11 cellular contexts compared by ENCODE assay signal in the genomic region with DNA sequence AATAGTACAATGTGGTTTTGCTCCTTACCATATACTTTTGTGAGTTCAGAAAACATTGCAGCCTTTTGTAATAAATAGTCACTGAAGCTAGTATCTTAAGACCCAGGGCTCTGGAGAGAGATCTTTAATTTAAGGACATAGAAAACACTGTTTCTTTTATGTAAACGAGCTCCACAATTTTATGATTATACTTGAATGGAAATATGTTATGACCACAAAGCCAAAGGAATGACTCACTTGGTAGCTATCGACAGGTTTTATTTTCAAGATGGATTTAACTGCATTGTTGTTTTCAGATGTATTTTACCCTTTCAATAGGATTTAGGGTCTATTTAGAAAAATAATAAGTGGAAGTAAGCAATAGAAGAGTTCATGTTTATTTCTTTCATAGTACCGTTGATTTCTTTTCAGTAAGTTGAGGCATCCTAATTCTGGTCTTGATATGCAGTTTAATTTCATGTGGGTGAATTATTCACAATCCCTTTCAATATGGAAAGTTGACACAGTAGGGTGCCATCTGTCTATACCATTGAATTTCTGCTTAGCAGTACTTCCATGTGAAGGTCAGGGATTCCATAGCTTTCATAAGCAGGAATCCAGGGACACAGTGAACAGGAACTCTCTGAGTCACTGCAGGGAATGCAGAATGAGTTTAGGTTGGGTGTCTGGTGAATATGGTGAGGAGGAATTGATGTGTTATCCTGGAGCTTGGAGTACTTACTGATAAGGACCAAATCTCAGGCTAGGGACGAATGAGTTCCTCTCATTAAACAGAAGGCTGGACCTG.
DNase-seq lines count a peak whose midpoint lies in the region; ATAC-seq and TF ChIP-seq lines count a peak whose summit lies in the region.
"Had no signal": no experiment of that assay in that cellular context is flagged by ENCODE, and none has a peak within 500 bp of the region (broad histone marks: within the 10 kb centered on the region; RNA-seq: fewer than 3 reads in every experiment).

No MANE protein-coding gene starts in this region.

- H3K27ac Mint-ChIP-seq in activated CD4-positive, alpha-beta T cell treated with anti-CD3 and anti-CD28 coated beads, Interleukin-2, amount 10 ng/mL, durations not matched to agents 7 days and 5 days = no peak overlapping the region
- H3K27ac Mint-ChIP-seq: activated CD4-positive, alpha-beta memory T cell treated with anti-CD3 and anti-CD28 coated beads for 36 hours had no signal

- H3K9me3 ChIP-seq in HEK293 (ENCODE audit: control insufficient read depth, insufficient read depth, low read depth, low read length) (no peaks in the 10 kb centered on the region), adipocyte (ENCODE audit: control insufficient read depth, low read length) (no peaks in the 10 kb centered on the region), cardiac muscle cell (ENCODE audit: low read depth) (no peaks in the 10 kb centered on the region), gastrocnemius medialis (no peaks in the 10 kb centered on the region), uterus (no peaks in the 10 kb centered on the region)
- H3K9me3 ChIP-seq: spleen had no signal

- ATAC-seq in gastrocnemius medialis = peak; percentile 51 to 59
- ATAC-seq in HG03442 (IDR thresholded peaks at IDR 0.05; ENCODE audit: unreplicated experiment) = no peak

- TF ChIP-seq CTCF in HEK293 (tag by site-specific recombination; IDR thresholded peaks at IDR 0.05) (no peak), cardiac muscle cell (IDR thresholded peaks at IDR 0.05; ENCODE audit: low read depth, low read length) (no peak), gastrocnemius medialis (IDR thresholded peaks at IDR 0.05 in 4 of 5, conservative IDR thresholded peaks at IDR 0.05 in 1 of 5) (no peak), uterus (IDR thresholded peaks at IDR 0.05) (no peak)

- H3K4me1 ChIP-seq in HEK293 (ENCODE audit: control insufficient read depth, insufficient read depth, low read length) (no peaks in the 10 kb centered on the region), adipocyte (ENCODE audit: control insufficient read depth, insufficient read depth, low read length) (peaks cover 32% of the 10 kb centered on the region), cardiac muscle cell (ENCODE audit: low read depth) (peaks cover 59% of the 10 kb centered on the region), gastrocnemius medialis (peaks cover 58 to 71% of the 10 kb centered on the region in 2 donors), uterus (no peaks in the 10 kb centered on the region)

- H3K36me3 ChIP-seq in HEK293 (ENCODE audit: control insufficient read depth in 2 of 2, insufficient read depth in 1 of 2, low read length in 2 of 2) = no peaks in the 10 kb centered on the region
- H3K36me3 ChIP-seq in adipocyte (ENCODE audit: control insufficient read depth, insufficient read depth, low read length, severe bottlenecking) = no peaks in the 10 kb centered on the region
- no peaks in the 10 kb centered on the region for H3K36me3 ChIP-seq in cardiac muscle cell
- H3K36me3 ChIP-seq in gastrocnemius medialis = no peaks in the 10 kb centered on the region
- H3K36me3 ChIP-seq in uterus = no peaks in the 10 kb centered on the region
- H3K36me3 ChIP-seq: spleen had no signal

- CTCF ChIA-PET in HEK293 (lab: Yijun Ruan, JAX) = interaction anchor here (0.7 to 1.1 kb wide), 3 partner anchors 11 to 25 kb away, joined by 3 to 4 read pairs (median 3); no protein-coding TSS in a partner anchor
- CTCF ChIA-PET in activated CD4-positive, alpha-beta T cell treated with anti-CD3 and anti-CD28 coated beads, Interleukin-2, amount 10 ng/mL, durations not matched to agents 7 days and 5 days (lab: Charles Lee) = no interaction called here

- intact Hi-C loops in gastrocnemius medialis (cut with DNase I; ENCODE audit: low total_unique reads) (no loop called here), uterus (cut with DNase I; ENCODE audit: low total_unique reads) (no loop called here)

- DNase-seq in adipocyte (ENCODE audit: low read depth) (peak; percentile 62), cardiac muscle cell (ENCODE audit: low read depth in 1 of 2, low spot score in 1 of 2) (peak; percentile 58 to 67), gastrocnemius medialis (no peak), uterus (no peak)
- no peak for DNase-seq in activated CD4-positive, alpha-beta T cell treated with anti-CD3 and anti-CD28 coated beads, Interleukin-2, amount 10 ng/mL, durations not matched to agents 7 days and 5 days
- DNase-seq: activated CD4-positive, alpha-beta memory T cell treated with anti-CD3 and anti-CD28 coated beads for 36 hours; amygdala; NCI-H2227 treated with DMSO at 0.1 percent for 48 hours; spleen had no signal

- H3K4me1 Mint-ChIP-seq in activated CD4-positive, alpha-beta T cell treated with anti-CD3 and anti-CD28 coated beads, Interleukin-2, amount 10 ng/mL, durations not matched to agents 7 days and 5 days = peaks cover 10% of the 10 kb centered on the region

- POLR2A ChIA-PET in HEK293 (lab: Yijun Ruan, JAX) = no interaction called here
- POLR2A ChIA-PET in activated CD4-positive, alpha-beta T cell treated with anti-CD3 and anti-CD28 coated beads, Interleukin-2, amount 10 ng/mL, durations not matched to agents 7 days and 5 days (lab: Charles Lee) = interaction anchor here (0.7 kb wide), 2 partner anchors 17 to 38 kb away, joined by 3 read pairs; no protein-coding TSS in a partner anchor

- H3K27me3 Mint-ChIP-seq in activated CD4-positive, alpha-beta T cell treated with anti-CD3 and anti-CD28 coated beads, Interleukin-2, amount 10 ng/mL, durations not matched to agents 7 days and 5 days = no peaks in the 10 kb centered on the region
- H3K27me3 Mint-ChIP-seq: activated CD4-positive, alpha-beta memory T cell treated with anti-CD3 and anti-CD28 coated beads for 36 hours had no signal

- no peak overlapping the region for H3K4me3 ChIP-seq in HEK293 (ENCODE audit: low read depth, low read length)
- no peak overlapping the region for H3K4me3 ChIP-seq in adipocyte (ENCODE audit: low read length)
- no peak overlapping the region for H3K4me3 ChIP-seq in cardiac muscle cell
- no peak overlapping the region for H3K4me3 ChIP-seq in gastrocnemius medialis
- H3K4me3 ChIP-seq in uterus = no peak overlapping the region
- H3K4me3 ChIP-seq: spleen had no signal

- no peak overlapping the region for H3K4me3 Mint-ChIP-seq in activated CD4-positive, alpha-beta T cell treated with anti-CD3 and anti-CD28 coated beads, Interleukin-2, amount 10 ng/mL, durations not matched to agents 7 days and 5 days
- H3K4me3 Mint-ChIP-seq: activated CD4-positive, alpha-beta memory T cell treated with anti-CD3 and anti-CD28 coated beads for 36 hours had no signal

- in situ Hi-C loops in gastrocnemius medialis (cut with MboI; ENCODE audit: low sequenced_read_pairs in 4 of 4) = no loop called here

- no peak overlapping the region for H3K27ac ChIP-seq in HEK293 (ENCODE audit: extremely low read depth, low read depth, low read length)
- peak overlapping the region; percentile 67 for H3K27ac ChIP-seq in cardiac muscle cell
- H3K27ac ChIP-seq in gastrocnemius medialis = peak overlapping the region; percentile 0 to 69 (median 42)
- H3K27ac ChIP-seq in uterus = no peak overlapping the region
- H3K27ac ChIP-seq: spleen had no signal

- H3K9ac ChIP-seq in adipocyte (ENCODE audit: low read length) = no peak overlapping the region

- H3K27me3 ChIP-seq in adipocyte (replicated peaks; ENCODE audit: control insufficient read depth, insufficient read depth, low read length) (no peaks in the 10 kb centered on the region), cardiac muscle cell (no peaks in the 10 kb centered on the region), gastrocnemius medialis (no peaks in the 10 kb centered on the region), uterus (no peaks in the 10 kb centered on the region)
- H3K27me3 ChIP-seq: spleen had no signal

- H3K36me3 Mint-ChIP-seq in activated CD4-positive, alpha-beta T cell treated with anti-CD3 and anti-CD28 coated beads, Interleukin-2, amount 10 ng/mL, durations not matched to agents 7 days and 5 days (ENCODE audit: low read depth) = peaks cover 2% of the 10 kb centered on the region
- H3K36me3 Mint-ChIP-seq: activated CD4-positive, alpha-beta memory T cell treated with anti-CD3 and anti-CD28 coated beads for 36 hours had no signal

- TF ChIP-seq POLR2A in gastrocnemius medialis (IDR thresholded peaks at IDR 0.05) (no peak), uterus (IDR thresholded peaks at IDR 0.05) (no peak)

- no peaks in the 10 kb centered on the region for H3K9me3 Mint-ChIP-seq in activated CD4-positive, alpha-beta T cell treated with anti-CD3 and anti-CD28 coated beads, Interleukin-2, amount 10 ng/mL, durations not matched to agents 7 days and 5 days
- H3K9me3 Mint-ChIP-seq: activated CD4-positive, alpha-beta memory T cell treated with anti-CD3 and anti-CD28 coated beads for 36 hours had no signal

TF ChIP-seq in HEK293, 187 proteins besides CTCF, POLR2A, EP300 and RAD21:
- no peak for TF ChIP-seq ZNF24 (tag by site-specific recombination; IDR thresholded peaks at IDR 0.05)
- TF ChIP-seq ZNF174 (tag by site-specific recombination; IDR thresholded peaks at IDR 0.05) = no peak
- no peak for TF ChIP-seq ZFHX2 (tag by site-specific recombination; conservative IDR thresholded peaks at IDR 0.05)
- 0 out of 2 replicates have a peak, but pooled peaks have one; percentile 25 for TF ChIP-seq PRDM1 (tag by site-specific recombination; IDR thresholded peaks at IDR 0.05)
- TF ChIP-seq, protein P1, sequence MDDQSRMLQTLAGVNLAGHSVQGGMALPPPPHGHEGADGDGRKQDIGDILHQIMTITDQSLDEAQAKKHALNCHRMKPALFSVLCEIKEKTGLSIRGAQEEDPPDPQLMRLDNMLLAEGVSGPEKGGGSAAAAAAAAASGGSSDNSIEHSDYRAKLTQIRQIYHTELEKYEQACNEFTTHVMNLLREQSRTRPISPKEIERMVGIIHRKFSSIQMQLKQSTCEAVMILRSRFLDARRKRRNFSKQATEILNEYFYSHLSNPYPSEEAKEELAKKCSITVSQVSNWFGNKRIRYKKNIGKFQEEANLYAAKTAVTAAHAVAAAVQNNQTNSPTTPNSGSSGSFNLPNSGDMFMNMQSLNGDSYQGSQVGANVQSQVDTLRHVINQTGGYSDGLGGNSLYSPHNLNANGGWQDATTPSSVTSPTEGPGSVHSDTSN (CRISPR knock-in tag; IDR thresholded peaks at IDR 0.05) = no peak

Comparison
In these comparisons a context has a peak if more than half of its experiments do, and no peak if none do; other contexts are left out.
1. H3K27ac ChIP-seq: peak in cardiac muscle cell (single experiment) and gastrocnemius medialis (4 of 4); none in HEK293 (single experiment) and uterus (0 of 2).
2. DNase-seq: peak in adipocyte (single experiment) and cardiac muscle cell (2 of 2); none in gastrocnemius medialis (0 of 2), uterus (0 of 2) and activated CD4-positive, alpha-beta T cell treated with anti-CD3 and anti-CD28 coated beads, Interleukin-2, amount 10 ng/mL, durations not matched to agents 7 days and 5 days (single experiment).